Comparison of ENCODE assay signal across 8 cellular contexts in genomic region chr17:1275962-1276736, GRCh38.
DNase-seq lines count a peak whose midpoint lies in the region; ATAC-seq and TF ChIP-seq lines count a peak whose summit lies in the region.

No MANE protein-coding gene starts in this region.

- peak; percentile 91 for TF ChIP-seq CTCF in brain microvascular endothelial cell (IDR thresholded peaks at IDR 0.05; ENCODE audit: low read depth, low read length, missing control alignments)

- H3K27ac ChIP-seq in brain microvascular endothelial cell = no peak overlapping the region

- in situ Hi-C loops in brain microvascular endothelial cell (cut with HindIII; ENCODE audit: low pct_ligation_motif_present, low sequenced_read_pairs) = no loop called here

- DNase-seq in CD1c-positive myeloid dendritic cell (ENCODE audit: extremely low spot score) = peak; percentile 71
- peak; percentile 77 for DNase-seq in HuH-7 (ENCODE audit: low spot score)
- DNase-seq in UCSD-AML1 (lab: John Stamatoyannopoulos, UW; ENCODE audit: unreplicated experiment) = peak; percentile 69
- DNase-seq in brain microvascular endothelial cell = peak; percentile 20
- DNase-seq in kidney glomerular epithelial cell (lab: John Stamatoyannopoulos, UW) = peak; percentile 27
- peak; percentile 28 to 64 (median 48) for DNase-seq in stimulated activated CD4-positive, alpha-beta T cell treated with anti-CD3 and anti-CD28 coated beads, TNF-alpha, amount 100 ng/mL, for 1 hour (ENCODE audit: low read depth in 3 of 3, low spot score in 1 of 3)
- DNase-seq in OCI-M2 (lab: John Stamatoyannopoulos, UW; ENCODE audit: unreplicated experiment) = no peak

- ATAC-seq in GM21423 (IDR thresholded peaks at IDR 0.05; ENCODE audit: unreplicated experiment) = no peak

- H3K27me3 ChIP-seq in brain microvascular endothelial cell (replicated peaks) = peaks cover 29% of the 10 kb centered on the region

- H3K36me3 ChIP-seq in brain microvascular endothelial cell (replicated peaks) = no peaks in the 10 kb centered on the region

- no peak overlapping the region for H3K4me3 ChIP-seq in brain microvascular endothelial cell (ENCODE audit: low read depth, low read length)
